ENCODE assay signal across 1 cellular context in genomic region chr19:1247747-1248453, GRCh38.
A peak's percentile ranks its signal among the peaks of the same experiment; 100 is the strongest.
TF ChIP-seq lines count a peak whose summit lies in the region.

No MANE protein-coding gene starts in this region.

TF ChIP-seq in endothelial cell of umbilical vein, 7 proteins besides CTCF, POLR2A, EP300 and RAD21:
- TF ChIP-seq JUN (IDR thresholded peaks at IDR 0.05; ENCODE audit: borderline replicate concordance, insufficient read depth, insufficient read length, low read depth) (peak; percentile 19), GATA2 (IDR thresholded peaks at IDR 0.05; ENCODE audit: insufficient read depth, insufficient read length, low read depth, low read length) (peak; percentile 13), FOS (IDR thresholded peaks at IDR 0.05; ENCODE audit: borderline replicate concordance, insufficient read depth, low read length) (peak; percentile 91), POLR2AphosphoS5 (IDR thresholded peaks at IDR 0.05; ENCODE audit: insufficient read depth, low read depth, low read length) (peak; percentile 4), MYC (IDR thresholded peaks at IDR 0.05; ENCODE audit: low read depth, low read length) (no peak)
TF ChIP-seq in endothelial cell of umbilical vein: peak in this region for 4.
